In genomic region chr11:59550368-59550841, GRCh38 we compare ENCODE assay signal across 8 cellular contexts. TPM values are rescaled to one million over a fixed set of nuclear protein-coding genes. Genes with fewer than 3 reads are reported as not detected.
DNase-seq lines count a peak whose midpoint lies in the region; ATAC-seq and TF ChIP-seq lines count a peak whose summit lies in the region.

No MANE protein-coding gene starts in this region.

- peak; percentile 17 to 24; a peak in 2 of 4 replicates for TF ChIP-seq CTCF in GM23338 (conservative IDR thresholded peaks at IDR 0.05; ENCODE audit: low read depth in 2 of 2)
- TF ChIP-seq CTCF in RWPE1 (conservative IDR thresholded peaks at IDR 0.05; ENCODE audit: low read depth), result peak; percentile 44
- peak; percentile 36 for TF ChIP-seq CTCF in fibroblast of villous mesenchyme (IDR thresholded peaks at IDR 0.05; ENCODE audit: insufficient read depth, low read depth, low read length)
- TF ChIP-seq CTCF in neural cell (IDR thresholded peaks at IDR 0.05; ENCODE audit: poor library complexity, severe bottlenecking), result peak; percentile 90

- POLR2A ChIA-PET in RWPE1 (lab: Yijun Ruan, JAX; ENCODE audit: low non-redundant PET), result no interaction called here

- H3K36me3 Mint-ChIP-seq in GM23338 (ENCODE audit: low read depth), result peaks cover 10% of the 10 kb centered on the region; the same call in 2 of the 3 replicates
- no peaks in the 10 kb centered on the region for H3K36me3 Mint-ChIP-seq in activated T-helper 2 cell treated with anti-CD3 and anti-CD28 coated beads, Interferon-gamma antibody, Interleukin-2, Interleukin-4, amounts not matched to agents 10 μg/mL and 5 μg/mL and 100 μg/mL, durations not matched to agents 14 hours and 24 hours and 36 hours (ENCODE audit: low read depth)

- H3K9me2 ChIP-seq in GM23338 (ENCODE audit: insufficient read depth) (0 out of 2 replicates have a peak, but pooled peaks cover 3% of the 10 kb centered on the region), neural cell (ENCODE audit: insufficient read depth, low read length) (no peaks in the 10 kb centered on the region)

- peaks cover 12% of the 10 kb centered on the region; the same call in 2 of the 3 replicates for H3K9me3 Mint-ChIP-seq in GM23338
- no peaks in the 10 kb centered on the region for H3K9me3 Mint-ChIP-seq in activated T-helper 2 cell treated with anti-CD3 and anti-CD28 coated beads, Interferon-gamma antibody, Interleukin-2, Interleukin-4, amounts not matched to agents 10 μg/mL and 5 μg/mL and 100 μg/mL, durations not matched to agents 14 hours and 24 hours and 36 hours
- no peaks in the 10 kb centered on the region for H3K9me3 Mint-ChIP-seq in stimulated activated naive CD8-positive, alpha-beta T cell treated with anti-CD3 and anti-CD28 coated beads, Interleukin-15, amount 100 ng/mL, for 72 hours

- peaks cover 18% of the 10 kb centered on the region for H3K4me1 Mint-ChIP-seq in GM23338
- peaks cover 24% of the 10 kb centered on the region for H3K4me1 Mint-ChIP-seq in activated T-helper 2 cell treated with anti-CD3 and anti-CD28 coated beads, Interferon-gamma antibody, Interleukin-2, Interleukin-4, amounts not matched to agents 10 μg/mL and 5 μg/mL and 100 μg/mL, durations not matched to agents 14 hours and 24 hours and 36 hours (ENCODE audit: low read depth)
- H3K4me1 Mint-ChIP-seq in stimulated activated naive CD8-positive, alpha-beta T cell treated with anti-CD3 and anti-CD28 coated beads, Interleukin-15, amount 100 ng/mL, for 72 hours, result peaks cover 31% of the 10 kb centered on the region

- H3K4me3 ChIP-seq in GM23338, result peak overlapping the region; percentile 65
- peak overlapping the region; percentile 63 for H3K4me3 ChIP-seq in fibroblast of villous mesenchyme (ENCODE audit: low read depth, low read length)
- peak overlapping the region; percentile 67 for H3K4me3 ChIP-seq in neural cell (ENCODE audit: low read length)

- peak; percentile 62 for TF ChIP-seq EP300 in neural cell (conservative IDR thresholded peaks at IDR 0.05; ENCODE audit: poor library complexity, severe bottlenecking)

- intact Hi-C loops in activated T-helper 2 cell treated with anti-CD3 and anti-CD28 coated beads, Interferon-gamma antibody, Interleukin-2, Interleukin-4, amounts not matched to agents 10 μg/mL and 5 μg/mL and 100 μg/mL, durations not matched to agents 14 hours and 24 hours and 36 hours (cut with micrococcal nuclease), result loop anchor here (1.0 to 10.0 kb wide), 6 partner anchors 10 to 1836 kb away; partner anchors contain the start of genes MED19, MRPL16, PATL1 and TMX2

- H3K9ac ChIP-seq in neural cell (ENCODE audit: low read length), result peak overlapping the region; percentile 76

- H3K36me3 ChIP-seq in GM23338 (ENCODE audit: insufficient read depth), result no peaks in the 10 kb centered on the region
- no peaks in the 10 kb centered on the region for H3K36me3 ChIP-seq in neural cell (ENCODE audit: insufficient read depth, low read length)

- H3K27ac Mint-ChIP-seq in GM23338, result peak overlapping the region; percentile 94
- peak overlapping the region; percentile 94 for H3K27ac Mint-ChIP-seq in activated T-helper 2 cell treated with anti-CD3 and anti-CD28 coated beads, Interferon-gamma antibody, Interleukin-2, Interleukin-4, amounts not matched to agents 10 μg/mL and 5 μg/mL and 100 μg/mL, durations not matched to agents 14 hours and 24 hours and 36 hours
- H3K27ac Mint-ChIP-seq in stimulated activated naive CD8-positive, alpha-beta T cell treated with anti-CD3 and anti-CD28 coated beads, Interleukin-15, amount 100 ng/mL, for 72 hours, result peak overlapping the region; percentile 93 to 99

- CTCF ChIA-PET in RWPE1 (lab: Yijun Ruan, JAX), result interaction anchor here (1.3 kb wide), 1 partner anchor 13 kb away, joined by 9 read pairs; no protein-coding TSS in a partner anchor

- H3K79me2 ChIP-seq in GM23338 (replicated peaks; ENCODE audit: insufficient read depth) (no peaks in the 10 kb centered on the region), neural cell (replicated peaks; ENCODE audit: insufficient read depth, low read length) (no peaks in the 10 kb centered on the region)

- DNase-seq in Daoy (ENCODE audit: low read depth) (peak; percentile 97), GM23338 (ENCODE audit: low spot score) (peak; percentile 97), Kasumi-1 (lab: John Stamatoyannopoulos, UW) (peak; percentile 82), RWPE1 (ENCODE audit: low spot score) (peak; percentile 79), fibroblast of villous mesenchyme (ENCODE audit: low read depth) (peak; percentile 90)
- peak; percentile 84 for DNase-seq in activated T-helper 2 cell treated with anti-CD3 and anti-CD28 coated beads, Interferon-gamma antibody, Interleukin-2, Interleukin-4, amounts not matched to agents 10 μg/mL and 5 μg/mL and 100 μg/mL, durations not matched to agents 14 hours and 24 hours and 36 hours (ENCODE audit: low spot score)
- DNase-seq in stimulated activated naive CD8-positive, alpha-beta T cell treated with anti-CD3 and anti-CD28 coated beads, Interleukin-15, amount 100 ng/mL, for 72 hours, result peak; percentile 93 to 96

- TF ChIP-seq RAD21 in neural cell (conservative IDR thresholded peaks at IDR 0.05), result no peak

- H3K27me3 Mint-ChIP-seq in GM23338 (ENCODE audit: insufficient read depth, low read depth, poor library complexity), result peaks cover 24% of the 10 kb centered on the region
- H3K27me3 Mint-ChIP-seq in activated T-helper 2 cell treated with anti-CD3 and anti-CD28 coated beads, Interferon-gamma antibody, Interleukin-2, Interleukin-4, amounts not matched to agents 10 μg/mL and 5 μg/mL and 100 μg/mL, durations not matched to agents 14 hours and 24 hours and 36 hours (ENCODE audit: low read depth), result peaks cover 4% of the 10 kb centered on the region
- no peaks in the 10 kb centered on the region for H3K27me3 Mint-ChIP-seq in stimulated activated naive CD8-positive, alpha-beta T cell treated with anti-CD3 and anti-CD28 coated beads, Interleukin-15, amount 100 ng/mL, for 72 hours

- H4K20me1 ChIP-seq in GM23338 (replicated peaks; ENCODE audit: insufficient read depth), result no peaks in the 10 kb centered on the region
- H4K20me1 ChIP-seq in neural cell (ENCODE audit: insufficient read depth), result no peaks in the 10 kb centered on the region

- peak overlapping the region; percentile 82 for H3K4me3 Mint-ChIP-seq in GM23338
- H3K4me3 Mint-ChIP-seq in activated T-helper 2 cell treated with anti-CD3 and anti-CD28 coated beads, Interferon-gamma antibody, Interleukin-2, Interleukin-4, amounts not matched to agents 10 μg/mL and 5 μg/mL and 100 μg/mL, durations not matched to agents 14 hours and 24 hours and 36 hours (ENCODE audit: low read depth), result peak overlapping the region; percentile 89
- peak overlapping the region; percentile 82 to 86 for H3K4me3 Mint-ChIP-seq in stimulated activated naive CD8-positive, alpha-beta T cell treated with anti-CD3 and anti-CD28 coated beads, Interleukin-15, amount 100 ng/mL, for 72 hours

- H3K27me3 ChIP-seq in GM23338 (ENCODE audit: insufficient read depth) (no peaks in the 10 kb centered on the region), neural cell (ENCODE audit: insufficient read depth, low read depth, low read length) (no peaks in the 10 kb centered on the region)

- H3K4me1 ChIP-seq in GM23338 (ENCODE audit: insufficient read depth), result peaks cover 7% of the 10 kb centered on the region

- ATAC-seq in GM23338, result peak; percentile 89
- ATAC-seq in stimulated activated naive CD8-positive, alpha-beta T cell treated with anti-CD3 and anti-CD28 coated beads, Interleukin-15, amount 100 ng/mL, for 72 hours, result peak; percentile 96

- H3F3A ChIP-seq in GM23338 (replicated peaks; ENCODE audit: low read depth), result no peaks in the 10 kb centered on the region
- peaks cover 12% of the 10 kb centered on the region for H3F3A ChIP-seq in neural cell (ENCODE audit: insufficient read depth, low read length, poor library complexity, severe bottlenecking)

- H3K9me3 ChIP-seq in neural cell (ENCODE audit: low read length), result no peaks in the 10 kb centered on the region

- H2AFZ ChIP-seq in GM23338 (no peak overlapping the region), neural cell (ENCODE audit: low read depth, low read length) (peak overlapping the region; percentile 45)

- peak overlapping the region; percentile 95 for H3K27ac ChIP-seq in GM23338 (ENCODE audit: low read depth)
- H3K27ac ChIP-seq in RWPE1, result peak overlapping the region; percentile 90
- H3K27ac ChIP-seq in neural cell (ENCODE audit: low read length), result peak overlapping the region; percentile 80

- H3K4me2 ChIP-seq in GM23338 (peak overlapping the region; percentile 80), neural cell (ENCODE audit: low read length) (peak overlapping the region; percentile 51)

TF ChIP-seq in GM23338, 12 proteins besides CTCF, POLR2A, EP300 and RAD21 (continues in another document):
- TF ChIP-seq ZNF331 (CRISPR knock-in tag; IDR thresholded peaks at IDR 0.05; ENCODE audit: low read depth) (peak; percentile 39; the same call in 1 of the 2 replicates), NANOG (IDR thresholded peaks at IDR 0.05; ENCODE audit: borderline replicate concordance) (0 out of 2 replicates have a peak, but pooled peaks have one; percentile 19), CREB1 (CRISPR knock-in tag; IDR thresholded peaks at IDR 0.05; ENCODE audit: low read depth) (peak; percentile 58)

TF ChIP-seq in neural cell, 6 proteins besides CTCF, POLR2A, EP300 and RAD21:
- peak; percentile 47 for TF ChIP-seq TAF1 (IDR thresholded peaks at IDR 0.05; ENCODE audit: low read depth)
- TF ChIP-seq SMC3 (conservative IDR thresholded peaks at IDR 0.05; ENCODE audit: poor library complexity), result peak; percentile 41
- TF ChIP-seq POLR2AphosphoS5 (IDR thresholded peaks at IDR 0.05), result no peak

RNA-seq across cellular contexts. Expression of gene OR4D9, which starts 39.1 kb away (rescaled TPM):
- not detected in 2 replicates for total RNA-seq in Daoy (2014; rRNA removed; shearing (Covaris generic))
- total RNA-seq in GM23338 (2014; rRNA removed; shearing (Covaris generic)), result not detected in 2 replicates
- not detected in 2 replicates for polyA plus RNA-seq in GM23338 (2016; fragmentation: Nextera tagmentation; extraction: Ambion mirVana)
- total RNA-seq in activated T-helper 2 cell treated with anti-CD3 and anti-CD28 coated beads, Interferon-gamma antibody, Interleukin-2, Interleukin-4, amounts not matched to agents 10 μg/mL and 5 μg/mL and 100 μg/mL, durations not matched to agents 14 hours and 24 hours and 36 hours, result not detected in 2 replicates
- total RNA-seq in fibroblast of villous mesenchyme, result under 0.01 TPM in 1 of 2 replicates, not detected in the other
- polyA plus RNA-seq in neural cell, result not detected in 2 replicates
- polyA minus RNA-seq in neural cell, result not detected in 2 replicates

RNA-seq across cellular contexts. Expression of gene OR4D11, which starts 47.0 kb away (rescaled TPM):
- not detected in 2 replicates for total RNA-seq in Daoy (2014; rRNA removed; shearing (Covaris generic))
- not detected in 2 replicates for total RNA-seq in GM23338 (2014; rRNA removed; shearing (Covaris generic))
- polyA plus RNA-seq in GM23338 (2016; fragmentation: Nextera tagmentation; extraction: Ambion mirVana) (not detected in 2 replicates), neural cell (1.6 TPM in 1 of 2 replicates, not detected in the other)
- not detected in 2 replicates for total RNA-seq in activated T-helper 2 cell treated with anti-CD3 and anti-CD28 coated beads, Interferon-gamma antibody, Interleukin-2, Interleukin-4, amounts not matched to agents 10 μg/mL and 5 μg/mL and 100 μg/mL, durations not matched to agents 14 hours and 24 hours and 36 hours
- total RNA-seq in fibroblast of villous mesenchyme, result not detected in 2 replicates
- not detected in 2 replicates for polyA minus RNA-seq in neural cell

Comparison
In these comparisons a context has a peak if more than half of its experiments do, and no peak if none do; other contexts are left out.
1. Peak in every context shown above with its lines: DNase-seq, ATAC-seq, H3K4me3 ChIP-seq and H3K27ac ChIP-seq.
2. CTCF ChIP-seq: peak in every context shown above with its lines; median percentile 90 in neural cell; 44 in RWPE1; 36 in fibroblast of villous mesenchyme; 20 in GM23338.